In genomic region chr11:117984471-117984870, GRCh38 we compare ENCODE assay signal across 18 cellular contexts. TPM values are rescaled to one million over a fixed set of nuclear protein-coding genes. Genes with fewer than 3 reads are reported as not detected.
DNase-seq lines count a peak whose midpoint lies in the region; ATAC-seq and TF ChIP-seq lines count a peak whose summit lies in the region.
"Had no signal": no experiment of that assay in that cellular context is flagged by ENCODE, and none has a peak within 500 bp of the region (broad histone marks: within the 10 kb centered on the region; RNA-seq: fewer than 3 reads in every experiment).

No MANE protein-coding gene starts in this region.

- CTCF ChIA-PET in activated CD4-positive, alpha-beta T cell treated with anti-CD3 and anti-CD28 coated beads, Interleukin-2, amount 10 ng/mL, durations not matched to agents 7 days and 5 days (lab: Charles Lee), result interaction anchor here (0.9 to 5.9 kb wide), 4 partner anchors 10 to 68 kb away, joined by 3 to 42 read pairs (median 14); no protein-coding TSS in a partner anchor
- CTCF ChIA-PET in WTC11 (lab: Charles Lee), result interaction anchor here (1.6 kb wide), 1 partner anchor 37 kb away, joined by 5 read pairs; no protein-coding TSS in a partner anchor

- H3K9me3 Mint-ChIP-seq in activated CD4-positive, alpha-beta T cell treated with anti-CD3 and anti-CD28 coated beads, Interleukin-2, amount 10 ng/mL, durations not matched to agents 7 days and 5 days, result peaks cover 6% of the 10 kb centered on the region
- H3K9me3 Mint-ChIP-seq in WTC11, result peaks cover 4% of the 10 kb centered on the region; the same call in 1 of the 2 replicates
- no peaks in the 10 kb centered on the region for H3K9me3 Mint-ChIP-seq in effector memory CD8-positive, alpha-beta T cell
- no peaks in the 10 kb centered on the region for H3K9me3 Mint-ChIP-seq in stimulated activated effector memory CD8-positive, alpha-beta T cell treated with anti-CD3 and anti-CD28 coated beads, Interleukin-12 subunit alpha, Interleukin-12 subunit beta, amount 100 ng/mL, for 72 hours

- H3K27me3 Mint-ChIP-seq in activated CD4-positive, alpha-beta T cell treated with anti-CD3 and anti-CD28 coated beads, Interleukin-2, amount 10 ng/mL, durations not matched to agents 7 days and 5 days, result no peaks in the 10 kb centered on the region
- H3K27me3 Mint-ChIP-seq in WTC11 (ENCODE audit: low read depth), result peaks cover 58% of the 10 kb centered on the region
- H3K27me3 Mint-ChIP-seq in effector memory CD8-positive, alpha-beta T cell, result no peaks in the 10 kb centered on the region

- H3K4me3 Mint-ChIP-seq in activated CD4-positive, alpha-beta T cell treated with anti-CD3 and anti-CD28 coated beads, Interleukin-2, amount 10 ng/mL, durations not matched to agents 7 days and 5 days, result peak overlapping the region; percentile 85
- H3K4me3 Mint-ChIP-seq in WTC11, result peak overlapping the region; percentile 7
- H3K4me3 Mint-ChIP-seq in effector memory CD8-positive, alpha-beta T cell, result peak overlapping the region; percentile 91 to 99
- peak overlapping the region; percentile 97 for H3K4me3 Mint-ChIP-seq in stimulated activated effector memory CD8-positive, alpha-beta T cell treated with anti-CD3 and anti-CD28 coated beads, Interleukin-12 subunit alpha, Interleukin-12 subunit beta, amount 100 ng/mL, for 72 hours

- H3K4me1 Mint-ChIP-seq in activated CD4-positive, alpha-beta T cell treated with anti-CD3 and anti-CD28 coated beads, Interleukin-2, amount 10 ng/mL, durations not matched to agents 7 days and 5 days, result peaks cover 71% of the 10 kb centered on the region
- peaks cover 10% of the 10 kb centered on the region for H3K4me1 Mint-ChIP-seq in WTC11
- H3K4me1 Mint-ChIP-seq in effector memory CD8-positive, alpha-beta T cell (ENCODE audit: low read depth in 2 of 2), result peaks cover 65 to 69% of the 10 kb centered on the region in 2 donors
- H3K4me1 Mint-ChIP-seq in stimulated activated effector memory CD8-positive, alpha-beta T cell treated with anti-CD3 and anti-CD28 coated beads, Interleukin-12 subunit alpha, Interleukin-12 subunit beta, amount 100 ng/mL, for 72 hours, result peaks cover 82% of the 10 kb centered on the region

- H3K27ac Mint-ChIP-seq in activated CD4-positive, alpha-beta T cell treated with anti-CD3 and anti-CD28 coated beads, Interleukin-2, amount 10 ng/mL, durations not matched to agents 7 days and 5 days, result no peak overlapping the region
- no peak overlapping the region for H3K27ac Mint-ChIP-seq in WTC11
- H3K27ac Mint-ChIP-seq in effector memory CD8-positive, alpha-beta T cell, result peak overlapping the region; percentile 96 to 97
- H3K27ac Mint-ChIP-seq in stimulated activated effector memory CD8-positive, alpha-beta T cell treated with anti-CD3 and anti-CD28 coated beads, Interleukin-12 subunit alpha, Interleukin-12 subunit beta, amount 100 ng/mL, for 72 hours, result peak overlapping the region; percentile 98

- ATAC-seq in WTC11 (no peak), GM21723 (IDR thresholded peaks at IDR 0.05; ENCODE audit: unreplicated experiment) (no peak)
- ATAC-seq in effector memory CD8-positive, alpha-beta T cell (replicated peaks), result no peak
- ATAC-seq in stimulated activated effector memory CD8-positive, alpha-beta T cell treated with anti-CD3 and anti-CD28 coated beads, Interleukin-12 subunit alpha, Interleukin-12 subunit beta, amount 100 ng/mL, for 72 hours, result peak; percentile 48
- ATAC-seq: A549, HCT116, heart right ventricle, psoas muscle had no signal

- no peak for TF ChIP-seq CTCF in WTC11 (IDR thresholded peaks at IDR 0.05)

- POLR2A ChIA-PET in activated CD4-positive, alpha-beta T cell treated with anti-CD3 and anti-CD28 coated beads, Interleukin-2, amount 10 ng/mL, durations not matched to agents 7 days and 5 days (lab: Charles Lee), result no interaction called here
- POLR2A ChIA-PET in WTC11 (lab: Charles Lee), result no interaction called here

- no peak for DNase-seq in activated CD4-positive, alpha-beta T cell treated with anti-CD3 and anti-CD28 coated beads, Interleukin-2, amount 10 ng/mL, durations not matched to agents 7 days and 5 days
- DNase-seq in activated CD4-positive, alpha-beta T cell treated with anti-CD3 and anti-CD28 coated beads, Interleukin-2, amount 50 U/mL, for 4 hours, result no peak
- DNase-seq in WTC11 (ENCODE audit: low spot score) (no peak), NCI-H1436 (lab: John Stamatoyannopoulos, UW) (no peak), Kasumi-1 (lab: John Stamatoyannopoulos, UW) (no peak)
- DNase-seq in effector memory CD8-positive, alpha-beta T cell, result no peak
- DNase-seq in stimulated activated effector memory CD8-positive, alpha-beta T cell treated with anti-CD3 and anti-CD28 coated beads, Interleukin-12 subunit alpha, Interleukin-12 subunit beta, amount 100 ng/mL, for 72 hours (ENCODE audit: low spot score in 2 of 2), result no peak
- DNase-seq: dermis blood vessel endothelial cell, esophagus squamous epithelium, heart right ventricle, IMR-90, NCI-H1417, NCI-H345, psoas muscle had no signal

- peaks cover 62% of the 10 kb centered on the region for H3K36me3 Mint-ChIP-seq in activated CD4-positive, alpha-beta T cell treated with anti-CD3 and anti-CD28 coated beads, Interleukin-2, amount 10 ng/mL, durations not matched to agents 7 days and 5 days (ENCODE audit: low read depth)
- H3K36me3 Mint-ChIP-seq in WTC11, result no peaks in the 10 kb centered on the region
- peaks cover 49% of the 10 kb centered on the region for H3K36me3 Mint-ChIP-seq in effector memory CD8-positive, alpha-beta T cell (ENCODE audit: insufficient read depth)
- H3K36me3 Mint-ChIP-seq in stimulated activated effector memory CD8-positive, alpha-beta T cell treated with anti-CD3 and anti-CD28 coated beads, Interleukin-12 subunit alpha, Interleukin-12 subunit beta, amount 100 ng/mL, for 72 hours, result peaks cover 51% of the 10 kb centered on the region

TF ChIP-seq in WTC11, 78 proteins besides CTCF, POLR2A, EP300 and RAD21 (continues in another document):
- TF ChIP-seq SOX15 (CRISPR knock-in tag; IDR thresholded peaks at IDR 0.05) (no peak), ESRRA (CRISPR knock-in tag; IDR thresholded peaks at IDR 0.05; ENCODE audit: borderline replicate concordance) (no peak), NFE2L1 (CRISPR knock-in tag; IDR thresholded peaks at IDR 0.05) (no peak), ZNF671 (CRISPR knock-in tag; IDR thresholded peaks at IDR 0.05) (no peak), GABPB1 (CRISPR knock-in tag; IDR thresholded peaks at IDR 0.05) (no peak), NR1H2 (CRISPR knock-in tag; IDR thresholded peaks at IDR 0.05) (no peak), ELF4 (CRISPR knock-in tag; IDR thresholded peaks at IDR 0.05; ENCODE audit: low read depth) (no peak), ZNF263 (CRISPR knock-in tag; IDR thresholded peaks at IDR 0.05; ENCODE audit: low read depth) (no peak), PREB (CRISPR knock-in tag; IDR thresholded peaks at IDR 0.05; ENCODE audit: borderline replicate concordance) (no peak), ZNF232 (CRISPR knock-in tag; IDR thresholded peaks at IDR 0.05) (no peak), SMAD3 (CRISPR knock-in tag; IDR thresholded peaks at IDR 0.05; ENCODE audit: borderline replicate concordance) (no peak), NR3C1 (CRISPR knock-in tag; conservative IDR thresholded peaks at IDR 0.05; ENCODE audit: low read depth) (no peak), KAT7 (CRISPR knock-in tag; IDR thresholded peaks at IDR 0.05; ENCODE audit: borderline replicate concordance) (no peak), GRHL2 (CRISPR knock-in tag; IDR thresholded peaks at IDR 0.05; ENCODE audit: insufficient replicate concordance, severe bottlenecking) (no peak)
- TF ChIP-seq, protein P1, sequence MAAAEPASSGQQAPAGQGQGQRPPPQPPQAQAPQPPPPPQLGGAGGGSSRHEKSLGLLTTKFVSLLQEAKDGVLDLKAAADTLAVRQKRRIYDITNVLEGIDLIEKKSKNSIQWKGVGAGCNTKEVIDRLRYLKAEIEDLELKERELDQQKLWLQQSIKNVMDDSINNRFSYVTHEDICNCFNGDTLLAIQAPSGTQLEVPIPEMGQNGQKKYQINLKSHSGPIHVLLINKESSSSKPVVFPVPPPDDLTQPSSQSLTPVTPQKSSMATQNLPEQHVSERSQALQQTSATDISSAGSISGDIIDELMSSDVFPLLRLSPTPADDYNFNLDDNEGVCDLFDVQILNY (CRISPR knock-in tag; IDR thresholded peaks at IDR 0.05), result no peak
- TF ChIP-seq, protein P2, sequence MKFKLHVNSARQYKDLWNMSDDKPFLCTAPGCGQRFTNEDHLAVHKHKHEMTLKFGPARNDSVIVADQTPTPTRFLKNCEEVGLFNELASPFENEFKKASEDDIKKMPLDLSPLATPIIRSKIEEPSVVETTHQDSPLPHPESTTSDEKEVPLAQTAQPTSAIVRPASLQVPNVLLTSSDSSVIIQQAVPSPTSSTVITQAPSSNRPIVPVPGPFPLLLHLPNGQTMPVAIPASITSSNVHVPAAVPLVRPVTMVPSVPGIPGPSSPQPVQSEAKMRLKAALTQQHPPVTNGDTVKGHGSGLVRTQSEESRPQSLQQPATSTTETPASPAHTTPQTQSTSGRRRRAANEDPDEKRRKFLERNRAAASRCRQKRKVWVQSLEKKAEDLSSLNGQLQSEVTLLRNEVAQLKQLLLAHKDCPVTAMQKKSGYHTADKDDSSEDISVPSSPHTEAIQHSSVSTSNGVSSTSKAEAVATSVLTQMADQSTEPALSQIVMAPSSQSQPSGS (CRISPR knock-in tag; IDR thresholded peaks at IDR 0.05; ENCODE audit: borderline replicate concordance, low read depth), result no peak
- TF ChIP-seq, protein P3, sequence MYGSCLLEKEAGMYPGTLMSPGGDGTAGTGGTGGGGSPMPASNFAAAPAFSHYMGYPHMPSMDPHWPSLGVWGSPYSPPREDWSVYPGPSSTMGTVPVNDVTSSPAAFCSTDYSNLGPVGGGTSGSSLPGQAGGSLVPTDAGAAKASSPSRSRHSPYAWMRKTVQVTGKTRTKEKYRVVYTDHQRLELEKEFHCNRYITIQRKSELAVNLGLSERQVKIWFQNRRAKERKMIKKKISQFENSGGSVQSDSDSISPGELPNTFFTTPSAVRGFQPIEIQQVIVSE (CRISPR knock-in tag; IDR thresholded peaks at IDR 0.05; ENCODE audit: borderline replicate concordance), result no peak

RNA-seq across cellular contexts. Expression of gene IL10RA, which starts 1.7 kb away (rescaled TPM):
- 100 to 1,000 TPM; 161 to 187 TPM for total RNA-seq in activated CD4-positive, alpha-beta T cell treated with anti-CD3 and anti-CD28 coated beads, Interleukin-2, amount 10 ng/mL, durations not matched to agents 7 days and 5 days
- total RNA-seq in WTC11 (2021), result 0.41 to 0.74 TPM (median 0.71 TPM) in 3 replicates
- total RNA-seq: dermis blood vessel endothelial cell, IMR-90, SK-MEL-5 had no signal

RNA-seq across cellular contexts. Expression of gene TMPRSS13, which starts 55.3 kb away (rescaled TPM):
- 1 to 10 TPM; 1.4 to 1.5 TPM for total RNA-seq in activated CD4-positive, alpha-beta T cell treated with anti-CD3 and anti-CD28 coated beads, Interleukin-2, amount 10 ng/mL, durations not matched to agents 7 days and 5 days
- 0.62 to 1.1 TPM (median 0.63 TPM) in 3 replicates for total RNA-seq in WTC11 (2021)
- total RNA-seq: dermis blood vessel endothelial cell, IMR-90, psoas muscle had no signal

Comparison
In these comparisons a context has a peak if more than half of its experiments do, and no peak if none do; other contexts are left out.
1. H3K27ac Mint-ChIP-seq: peak in effector memory CD8-positive, alpha-beta T cell (2 of 2) and stimulated activated effector memory CD8-positive, alpha-beta T cell treated with anti-CD3 and anti-CD28 coated beads, Interleukin-12 subunit alpha, Interleukin-12 subunit beta, amount 100 ng/mL, for 72 hours (single experiment); none in activated CD4-positive, alpha-beta T cell treated with anti-CD3 and anti-CD28 coated beads, Interleukin-2, amount 10 ng/mL, durations not matched to agents 7 days and 5 days (single experiment) and WTC11 (single experiment).
2. H3K4me3 Mint-ChIP-seq: peak in every context shown above with its lines; median percentile 97 in stimulated activated effector memory CD8-positive, alpha-beta T cell treated with anti-CD3 and anti-CD28 coated beads, Interleukin-12 subunit alpha, Interleukin-12 subunit beta, amount 100 ng/mL, for 72 hours; 95 in effector memory CD8-positive, alpha-beta T cell; 85 in activated CD4-positive, alpha-beta T cell treated with anti-CD3 and anti-CD28 coated beads, Interleukin-2, amount 10 ng/mL, durations not matched to agents 7 days and 5 days; 7 in WTC11.
3. RNA of gene IL10RA, which starts 1.7 kb away (total RNA-seq): 161 to 187 TPM in activated CD4-positive, alpha-beta T cell treated with anti-CD3 and anti-CD28 coated beads, Interleukin-2, amount 10 ng/mL, durations not matched to agents 7 days and 5 days; 0.41 to 0.74 TPM in WTC11; every median in the first group is over 10 times any median in the second.